In genomic region chr10:125129076-125129458, GRCh38 we compare ENCODE assay signal across 24 cellular contexts. TPM values are rescaled to one million over a fixed set of nuclear protein-coding genes. Genes with fewer than 3 reads are reported as not detected.
DNase-seq lines count a peak whose midpoint lies in the region; ATAC-seq and TF ChIP-seq lines count a peak whose summit lies in the region.
"Had no signal": no experiment of that assay in that cellular context is flagged by ENCODE, and none has a peak within 500 bp of the region (broad histone marks: within the 10 kb centered on the region; RNA-seq: fewer than 3 reads in every experiment).

No MANE protein-coding gene starts in this region.

- H3K27ac ChIP-seq in KMS-11 (peak overlapping the region; percentile 30; the same call in 1 of the 2 replicates), body of pancreas (peak overlapping the region; percentile 26 to 46 (median 30)), gastrocnemius medialis (peak overlapping the region; percentile 91 to 97 (median 97)), upper lobe of right lung (no peak overlapping the region), WERI-Rb-1 (no peak overlapping the region)
- H3K27ac ChIP-seq: GM23248 had no signal

- no peak overlapping the region for H2AFZ ChIP-seq in KMS-11 (ENCODE audit: low read depth)
- H2AFZ ChIP-seq: GM23248 had no signal

- H3K79me2 ChIP-seq in KMS-11 (ENCODE audit: insufficient read depth, low read depth) = peaks cover 8% of the 10 kb centered on the region; the same call in 1 of the 2 replicates

- no peaks in the 10 kb centered on the region for H3K9me3 ChIP-seq in body of pancreas
- no peaks in the 10 kb centered on the region for H3K9me3 ChIP-seq in gastrocnemius medialis
- H3K9me3 ChIP-seq in upper lobe of right lung = no peaks in the 10 kb centered on the region
- H3K9me3 ChIP-seq in WERI-Rb-1 (ENCODE audit: severe bottlenecking) = no peaks in the 10 kb centered on the region

- peaks cover 85 to 89% of the 10 kb centered on the region in 2 donors for H3K4me1 Mint-ChIP-seq in natural killer cell

- H3K27me3 ChIP-seq in KMS-11 (ENCODE audit: insufficient read depth, low read depth) = no peaks in the 10 kb centered on the region
- H3K27me3 ChIP-seq in body of pancreas = no peaks in the 10 kb centered on the region
- no peaks in the 10 kb centered on the region for H3K27me3 ChIP-seq in gastrocnemius medialis
- H3K27me3 ChIP-seq in upper lobe of right lung = no peaks in the 10 kb centered on the region
- no peaks in the 10 kb centered on the region for H3K27me3 ChIP-seq in WERI-Rb-1 (ENCODE audit: insufficient read depth, low read depth, severe bottlenecking)

- DNase-seq in body of pancreas (peak in 1 of 4 donors; percentile 16), natural killer cell (no peak), gastrocnemius medialis (no peak), upper lobe of right lung (no peak), WERI-Rb-1 (no peak), nucleus accumbens (lab: John Stamatoyannopoulos, UW) (no peak), NCI-H2081 (lab: John Stamatoyannopoulos, UW) (no peak)
- DNase-seq: CD4-positive, alpha-beta T cell; COR-L47; DMS 273 treated with DMSO at 0.1 percent for 48 hours; DND-41; Karpas-422; NCI-H1694; NCI-H2081 treated with DMSO at 0.1 percent for 48 hours; NCI-H2171 treated with DMSO at 0.1 percent for 48 hours; NCI-H524 treated with DMSO at 0.1 percent for 48 hours; NCI-H82; OCI-M1; Right ventricle myocardium superior had no signal

- H3K4me2 ChIP-seq in KMS-11 = peak overlapping the region; percentile 46; the same call in 1 of the 2 replicates

- H3K9ac ChIP-seq in KMS-11 = no peak overlapping the region
- H3K9ac ChIP-seq: GM23248 had no signal

- in situ Hi-C loops in gastrocnemius medialis (cut with MboI; ENCODE audit: low sequenced_read_pairs in 4 of 4) = no loop called here

- H3K4me3 ChIP-seq in KMS-11 (IDR thresholded peaks at IDR 0.05; ENCODE audit: insufficient read depth, low read depth, low read length) (no peak overlapping the region), body of pancreas (no peak overlapping the region), gastrocnemius medialis (no peak overlapping the region), upper lobe of right lung (no peak overlapping the region), WERI-Rb-1 (ENCODE audit: low read depth, low read length) (no peak overlapping the region)
- H3K4me3 ChIP-seq: GM12878, GM23248 had no signal

- no peaks in the 10 kb centered on the region; the same call in 1 of the 2 replicates for H4K20me1 ChIP-seq in KMS-11 (ENCODE audit: insufficient read depth)

- no peaks in the 10 kb centered on the region for H3K27me3 Mint-ChIP-seq in natural killer cell (ENCODE audit: low read depth in 2 of 2)

- TF ChIP-seq POLR2A in body of pancreas (IDR thresholded peaks at IDR 0.05) (no peak), gastrocnemius medialis (IDR thresholded peaks at IDR 0.05) (no peak)

- TF ChIP-seq CTCF in KMS-11 (conservative IDR thresholded peaks at IDR 0.05; ENCODE audit: low read depth, low read length) (no peak), body of pancreas (IDR thresholded peaks at IDR 0.05) (no peak), natural killer cell (IDR thresholded peaks at IDR 0.05) (no peak), gastrocnemius medialis (IDR thresholded peaks at IDR 0.05 in 4 of 5, conservative IDR thresholded peaks at IDR 0.05 in 1 of 5) (no peak), upper lobe of right lung (IDR thresholded peaks at IDR 0.05) (no peak), WERI-Rb-1 (IDR thresholded peaks at IDR 0.05; ENCODE audit: low read depth, low read length) (no peak)

- H3K27ac Mint-ChIP-seq in natural killer cell = peak overlapping the region; percentile 90 to 91
- H3K27ac Mint-ChIP-seq: CD4-positive, alpha-beta T cell; IgD-negative memory B cell had no signal

- intact Hi-C loops in body of pancreas (cut with DNase I) = no loop called here
- intact Hi-C loops in natural killer cell (cut with micrococcal nuclease) = loop anchor here (2.0 kb wide), 1 partner anchor 22 kb away; no protein-coding TSS in a partner anchor
- intact Hi-C loops in gastrocnemius medialis (cut with DNase I; ENCODE audit: low total_unique reads) = no loop called here
- intact Hi-C loops in upper lobe of right lung (cut with DNase I) = no loop called here

- ATAC-seq in body of pancreas (no peak), natural killer cell (peak; percentile 61 to 90 (median 72)), gastrocnemius medialis (no peak), upper lobe of right lung (no peak)
- ATAC-seq: GM12878, HCT116 had no signal

- H3K4me1 ChIP-seq in KMS-11 (ENCODE audit: low read depth, poor library complexity, severe bottlenecking) (peaks cover 23% of the 10 kb centered on the region), body of pancreas (peaks cover 45% of the 10 kb centered on the region), gastrocnemius medialis (peaks cover 93 to 97% of the 10 kb centered on the region in 2 donors), upper lobe of right lung (peaks cover 10% of the 10 kb centered on the region)

- H3K4me3 Mint-ChIP-seq in natural killer cell = no peak overlapping the region
- H3K4me3 Mint-ChIP-seq: CD4-positive, alpha-beta T cell; IgD-negative memory B cell had no signal

- no peaks in the 10 kb centered on the region for H3K9me3 Mint-ChIP-seq in natural killer cell
- H3K9me3 Mint-ChIP-seq: CD4-positive, alpha-beta T cell had no signal

- no peaks in the 10 kb centered on the region for H3K36me3 Mint-ChIP-seq in natural killer cell
- H3K36me3 Mint-ChIP-seq: IgD-negative memory B cell had no signal

- 59 to 64% methylated on average over 3 of the region's 3 CpGs for WGBS in body of pancreas, 2 donors

- H3K36me3 ChIP-seq in KMS-11 (ENCODE audit: insufficient read depth) (no peaks in the 10 kb centered on the region), body of pancreas (replicated peaks in 1 of 2; ENCODE audit: insufficient read depth in 1 of 2, low read depth in 2 of 2) (peaks cover 0 to 1% of the 10 kb centered on the region in 2 donors), gastrocnemius medialis (peaks cover 0 to 5% of the 10 kb centered on the region in 2 donors), upper lobe of right lung (peaks cover 13% of the 10 kb centered on the region), WERI-Rb-1 (peaks cover 42% of the 10 kb centered on the region)

RNA-seq across cellular contexts. Expression of gene CTBP2, which starts 31.3 kb away (rescaled TPM):
- total RNA-seq in body of pancreas (10 to 100 TPM; 32.0 to 49.0 TPM), natural killer cell (100 to 1,000 TPM; 120 to 179 (median 124) TPM), gastrocnemius medialis (10 to 100 TPM; 13.9 to 36.7 (median 21.1) TPM), upper lobe of right lung (66.7 TPM)

Comparison
In these comparisons a context has a peak if more than half of its experiments do, and no peak if none do; other contexts are left out.
1. H3K27ac ChIP-seq: peak in KMS-11 (single experiment), body of pancreas (4 of 4) and gastrocnemius medialis (4 of 4); none in upper lobe of right lung (single experiment) and WERI-Rb-1 (single experiment).
2. ATAC-seq: peak in natural killer cell (3 of 3); none in body of pancreas (single experiment), gastrocnemius medialis (0 of 2) and upper lobe of right lung (single experiment).